12 cellular contexts compared by ENCODE assay signal in genomic region chr2:8606226-8606625, GRCh38.
A peak's percentile ranks its signal among the peaks of the same experiment; 100 is the strongest.
DNase-seq lines count a peak whose midpoint lies in the region; ATAC-seq, FAIRE-seq and TF ChIP-seq lines count a peak whose summit lies in the region.
"Had no signal": no experiment of that assay in that cellular context is flagged by ENCODE, and none has a peak within 500 bp of the region (broad histone marks: within the 10 kb centered on the region; RNA-seq: fewer than 3 reads in every experiment).

No MANE protein-coding gene starts in this region.

- H3K9me3 Mint-ChIP-seq in Caco-2 (ENCODE audit: unreplicated experiment), result no peaks in the 10 kb centered on the region

- H3K27ac Mint-ChIP-seq in Caco-2 (ENCODE audit: unreplicated experiment), result peak overlapping the region; percentile 69
- H3K27ac Mint-ChIP-seq: activated T-helper 1 cell treated with anti-CD3 and anti-CD28 coated beads, Interleukin-12 subunit alpha, Interleukin-12 subunit beta, Interleukin-2, Interleukin-4 antibody, amounts not matched to agents 30 ng/mL and 10 ng/mL and 1 ng/mL, durations not matched to agents 14 hours and 24 hours and 36 hours had no signal

- H3K4me3 ChIP-seq in Caco-2 (ENCODE audit: low read depth, low read length) (no peak overlapping the region), sigmoid colon (no peak overlapping the region)

- peaks cover 20% of the 10 kb centered on the region for H3K36me3 Mint-ChIP-seq in Caco-2 (ENCODE audit: insufficient read depth, unreplicated experiment)

- TF ChIP-seq EP300 in sigmoid colon (IDR thresholded peaks at IDR 0.05), result no peak

- 92 to 94% methylated on average over 8 of the region's 8 CpGs for WGBS in sigmoid colon, 2 donors

- TF ChIP-seq POLR2A in sigmoid colon (IDR thresholded peaks at IDR 0.05), result no peak
- TF ChIP-seq POLR2A in H54 (IDR thresholded peaks at IDR 0.05; ENCODE audit: low read depth, low read length), result no peak

- TF ChIP-seq CTCF in Caco-2 (IDR thresholded peaks at IDR 0.05; ENCODE audit: insufficient read depth in 1 of 2, low read depth in 1 of 2, low read length in 1 of 2, severe bottlenecking in 1 of 2, unreplicated experiment in 1 of 2) (no peak), sigmoid colon (IDR thresholded peaks at IDR 0.05) (no peak)

- CTCF ChIA-PET in Caco-2 (lab: Charles Lee), result no interaction called here

- H3K4me1 ChIP-seq in Caco-2, result peaks cover 86% of the 10 kb centered on the region
- H3K4me1 ChIP-seq in sigmoid colon, result no peaks in the 10 kb centered on the region

- no peaks in the 10 kb centered on the region for H3K27me3 Mint-ChIP-seq in Caco-2 (ENCODE audit: insufficient read depth, unreplicated experiment)

- DNase-seq in Caco-2, result peak in 1 of 2 experiments; percentile 8
- no peak for DNase-seq in sigmoid colon
- no peak for DNase-seq in RCC 7860 (ENCODE audit: low spot score)
- no peak for DNase-seq in H54 (ENCODE audit: insufficient read length, low spot score)
- no peak for DNase-seq in NCI-H1417 treated with DMSO at 0.1 percent for 48 hours (lab: John Stamatoyannopoulos, UW)
- DNase-seq: GDM1, NCI-H748 treated with DMSO at 0.1 percent for 48 hours, T-helper 9 cell had no signal

- peak; percentile 95 for ATAC-seq in GM19324 (IDR thresholded peaks at IDR 0.05; ENCODE audit: low FRiP score, unreplicated experiment)
- peak; percentile 80 for ATAC-seq in HG02759 (IDR thresholded peaks at IDR 0.05; ENCODE audit: unreplicated experiment)
- ATAC-seq in HG03521 (IDR thresholded peaks at IDR 0.05; ENCODE audit: unreplicated experiment), result peak; percentile 86

- H3K27me3 ChIP-seq in Caco-2 (replicated peaks; ENCODE audit: control insufficient read depth, insufficient read depth, low read length), result no peaks in the 10 kb centered on the region
- no peaks in the 10 kb centered on the region for H3K27me3 ChIP-seq in sigmoid colon

- POLR2A ChIA-PET in Caco-2 (lab: Charles Lee), result interaction anchor here (1.0 kb wide), 1 partner anchor 76 kb away, joined by 3 read pairs; the partner anchor contains the start of gene ID2

- H3K4me1 Mint-ChIP-seq in Caco-2 (ENCODE audit: low read depth, unreplicated experiment), result peaks cover 69% of the 10 kb centered on the region

- H3K9me3 ChIP-seq in Caco-2 (peaks cover 5% of the 10 kb centered on the region), sigmoid colon (no peaks in the 10 kb centered on the region)

- H3K36me3 ChIP-seq in Caco-2 (ENCODE audit: control insufficient read depth, insufficient read depth, low read length) (no peaks in the 10 kb centered on the region; the same call in 1 of the 2 replicates), sigmoid colon (no peaks in the 10 kb centered on the region)

- no peak for FAIRE-seq in RCC 7860 (lab: Jason Lieb, UNC)
- FAIRE-seq in H54 (lab: Jason Lieb, UNC), result no peak

- intact Hi-C loops in Caco-2 (cut with micrococcal nuclease; ENCODE audit: unreplicated experiment) (loop anchor here (5.0 kb wide), 1 partner anchor 69 kb away; no protein-coding TSS in a partner anchor), sigmoid colon (cut with DNase I) (no loop called here)

- no peak overlapping the region for H3K27ac ChIP-seq in sigmoid colon

- H3K4me3 Mint-ChIP-seq in Caco-2 (ENCODE audit: unreplicated experiment), result no peak overlapping the region
- H3K4me3 Mint-ChIP-seq: activated T-helper 1 cell treated with anti-CD3 and anti-CD28 coated beads, Interleukin-12 subunit alpha, Interleukin-12 subunit beta, Interleukin-2, Interleukin-4 antibody, amounts not matched to agents 30 ng/mL and 10 ng/mL and 1 ng/mL, durations not matched to agents 14 hours and 24 hours and 36 hours had no signal

- no TSS peak for BruUV-seq in Caco-2 (replicated peaks; lab: Mats Ljungman, UMichigan)
